Comparison of ENCODE assay signal across 14 cellular contexts in the genomic region with DNA sequence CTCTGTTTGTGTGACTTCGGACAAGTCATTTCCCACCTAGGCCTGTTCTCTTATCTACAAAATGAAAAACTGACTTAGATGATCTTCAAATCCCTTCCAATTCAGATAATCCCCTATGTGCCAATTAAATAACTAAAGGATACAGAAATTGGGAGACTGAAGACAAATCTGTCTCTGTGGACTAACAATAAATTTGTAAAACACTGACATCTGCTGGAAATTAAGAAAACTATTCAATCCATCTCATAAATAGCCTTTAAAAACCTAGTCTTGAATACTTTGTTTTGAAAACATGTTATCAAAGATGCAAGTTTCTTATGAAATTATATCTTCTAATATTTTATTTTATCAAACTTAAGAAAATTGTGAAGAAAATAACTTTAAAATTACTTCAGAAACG. TPM values are rescaled to one million over a fixed set of nuclear protein-coding genes. Genes with fewer than 3 reads are reported as not detected.
DNase-seq lines count a peak whose midpoint lies in the region; ATAC-seq and TF ChIP-seq lines count a peak whose summit lies in the region.
"Had no signal": no experiment of that assay in that cellular context is flagged by ENCODE, and none has a peak within 500 bp of the region (broad histone marks: within the 10 kb centered on the region; RNA-seq: fewer than 3 reads in every experiment).

No MANE protein-coding gene starts in this region.

- no peak overlapping the region for H3K27ac ChIP-seq in MM.1S (ENCODE audit: low read length)

- intact Hi-C loops in activated CD8-positive, alpha-beta T cell treated with anti-CD3 and anti-CD28 coated beads for 36 hours (cut with micrococcal nuclease) = no loop called here

- H3K36me3 ChIP-seq in MM.1S (replicated peaks; ENCODE audit: insufficient read depth, low read length) = no peaks in the 10 kb centered on the region

- no peaks in the 10 kb centered on the region for H4K20me1 ChIP-seq in MM.1S (ENCODE audit: insufficient read depth, low read length)

- DNase-seq in NCI-H1694 treated with DMSO at 0.1 percent for 48 hours (lab: John Stamatoyannopoulos, UW) (peak; percentile 22), NCI-H1694 (lab: John Stamatoyannopoulos, UW) (no peak), MM.1S (no peak), osteocyte (ENCODE audit: extremely low spot score, unreplicated experiment) (no peak), putamen (ENCODE audit: low spot score) (no peak), NCI-H2081 (lab: John Stamatoyannopoulos, UW) (no peak)
- DNase-seq in activated CD8-positive, alpha-beta T cell treated with anti-CD3 and anti-CD28 coated beads for 36 hours = no peak
- DNase-seq: activated CD8-positive, alpha-beta memory T cell treated with anti-CD3 and anti-CD28 coated beads, Interleukin-2, amount 50 U/mL, for 4 hours; anterior cingulate cortex; NCI-H774; stimulated activated CD4-positive, alpha-beta T cell treated with anti-CD3 and anti-CD28 coated beads, Interleukin-15, amount 100 ng/mL, for 24 hours had no signal

- TF ChIP-seq CTCF in MM.1S (IDR thresholded peaks at IDR 0.05; ENCODE audit: low read length) (peak; percentile 28), brain (conservative IDR thresholded peaks at IDR 0.05) (peak; percentile 40 to 63), osteocyte (IDR thresholded peaks at IDR 0.05) (peak; percentile 44)
- no peak for TF ChIP-seq CTCF in activated CD8-positive, alpha-beta T cell treated with anti-CD3 and anti-CD28 coated beads for 36 hours (IDR thresholded peaks at IDR 0.05)

- H3K27me3 ChIP-seq in MM.1S (replicated peaks; ENCODE audit: insufficient read depth, low read length) = no peaks in the 10 kb centered on the region

- H3K9me3 ChIP-seq in MM.1S (replicated peaks; ENCODE audit: insufficient read depth, low read length) = no peaks in the 10 kb centered on the region

- no peak overlapping the region for H2AFZ ChIP-seq in MM.1S (ENCODE audit: low read length)

- H3K36me3 Mint-ChIP-seq in brain = no peaks in the 10 kb centered on the region
- H3K36me3 Mint-ChIP-seq in osteocyte (ENCODE audit: unreplicated experiment) = peaks cover 11% of the 10 kb centered on the region
- peaks cover 12% of the 10 kb centered on the region for H3K36me3 Mint-ChIP-seq in activated CD8-positive, alpha-beta T cell treated with anti-CD3 and anti-CD28 coated beads for 36 hours (ENCODE audit: low read depth)

- no peaks in the 10 kb centered on the region for H3K79me2 ChIP-seq in MM.1S (ENCODE audit: low read length)

- no peak overlapping the region for H3K9ac ChIP-seq in MM.1S (ENCODE audit: low read length)

- H3F3A ChIP-seq in MM.1S (ENCODE audit: insufficient read depth, low read length) = no peaks in the 10 kb centered on the region

- no peak overlapping the region for H3K4me2 ChIP-seq in MM.1S (ENCODE audit: low read depth, low read length)

- CTCF ChIA-PET in activated CD8-positive, alpha-beta T cell treated with anti-CD3 and anti-CD28 coated beads for 36 hours (lab: Charles Lee) = interaction anchor here (0.7 to 1.2 kb wide), 2 partner anchors 9 to 99 kb away, joined by 3 to 6 read pairs; no protein-coding TSS in a partner anchor

- no peak overlapping the region for H3K4me3 ChIP-seq in MM.1S (ENCODE audit: low read length)

- H3K27me3 Mint-ChIP-seq in brain = no peaks in the 10 kb centered on the region
- H3K27me3 Mint-ChIP-seq in osteocyte (ENCODE audit: unreplicated experiment) = no peaks in the 10 kb centered on the region
- H3K27me3 Mint-ChIP-seq in activated CD8-positive, alpha-beta T cell treated with anti-CD3 and anti-CD28 coated beads for 36 hours = no peaks in the 10 kb centered on the region
- H3K27me3 Mint-ChIP-seq: IgD-negative memory B cell had no signal

- ATAC-seq in activated CD8-positive, alpha-beta T cell treated with anti-CD3 and anti-CD28 coated beads for 36 hours = no peak

- H3K9me2 ChIP-seq in MM.1S (replicated peaks; ENCODE audit: insufficient read depth, low read length) = no peaks in the 10 kb centered on the region

- H3K9me3 Mint-ChIP-seq in brain (no peaks in the 10 kb centered on the region), osteocyte (ENCODE audit: unreplicated experiment) (no peaks in the 10 kb centered on the region)
- H3K9me3 Mint-ChIP-seq in activated CD8-positive, alpha-beta T cell treated with anti-CD3 and anti-CD28 coated beads for 36 hours = no peaks in the 10 kb centered on the region
- H3K9me3 Mint-ChIP-seq: IgD-negative memory B cell; T-helper 2 cell treated with Interferon-gamma antibody and Interleukin-4, amounts not matched to agents 5 μg/mL and 100 μg/mL, for 36 hours had no signal

- no peak overlapping the region for H3K4me3 Mint-ChIP-seq in brain
- H3K4me3 Mint-ChIP-seq in osteocyte (ENCODE audit: unreplicated experiment) = no peak overlapping the region
- no peak overlapping the region for H3K4me3 Mint-ChIP-seq in activated CD8-positive, alpha-beta T cell treated with anti-CD3 and anti-CD28 coated beads for 36 hours
- H3K4me3 Mint-ChIP-seq: IgD-negative memory B cell; T-helper 2 cell treated with Interferon-gamma antibody and Interleukin-4, amounts not matched to agents 5 μg/mL and 100 μg/mL, for 36 hours had no signal

- H3K4me1 Mint-ChIP-seq in brain (peaks cover 8% of the 10 kb centered on the region), osteocyte (ENCODE audit: unreplicated experiment) (peaks cover 2% of the 10 kb centered on the region)
- H3K4me1 Mint-ChIP-seq in activated CD8-positive, alpha-beta T cell treated with anti-CD3 and anti-CD28 coated beads for 36 hours (ENCODE audit: low read depth) = peaks cover 15% of the 10 kb centered on the region

- POLR2A ChIA-PET in activated CD8-positive, alpha-beta T cell treated with anti-CD3 and anti-CD28 coated beads for 36 hours (lab: Charles Lee) = no interaction called here

- H3K4me1 ChIP-seq in MM.1S (ENCODE audit: low read length) = no peaks in the 10 kb centered on the region

- H3K27ac Mint-ChIP-seq in brain = no peak overlapping the region
- no peak overlapping the region for H3K27ac Mint-ChIP-seq in osteocyte (ENCODE audit: unreplicated experiment)
- no peak overlapping the region for H3K27ac Mint-ChIP-seq in activated CD8-positive, alpha-beta T cell treated with anti-CD3 and anti-CD28 coated beads for 36 hours
- H3K27ac Mint-ChIP-seq: IgD-negative memory B cell; T-helper 2 cell treated with Interferon-gamma antibody and Interleukin-4, amounts not matched to agents 5 μg/mL and 100 μg/mL, for 36 hours had no signal

RNA-seq across cellular contexts. Expression of a gene that starts 38.3 kb away (rescaled TPM):
- polyA plus RNA-seq in brain (ENCODE audit: insufficient read depth, low read depth, low replicate concordance) = 21.0 TPM
- 12.0 and 12.2 TPM in 2 replicates for total RNA-seq in osteocyte
- total RNA-seq in activated CD8-positive, alpha-beta T cell treated with anti-CD3 and anti-CD28 coated beads for 36 hours = 10 to 100 TPM; 27.3 to 28.4 TPM
